In the genomic region with DNA sequence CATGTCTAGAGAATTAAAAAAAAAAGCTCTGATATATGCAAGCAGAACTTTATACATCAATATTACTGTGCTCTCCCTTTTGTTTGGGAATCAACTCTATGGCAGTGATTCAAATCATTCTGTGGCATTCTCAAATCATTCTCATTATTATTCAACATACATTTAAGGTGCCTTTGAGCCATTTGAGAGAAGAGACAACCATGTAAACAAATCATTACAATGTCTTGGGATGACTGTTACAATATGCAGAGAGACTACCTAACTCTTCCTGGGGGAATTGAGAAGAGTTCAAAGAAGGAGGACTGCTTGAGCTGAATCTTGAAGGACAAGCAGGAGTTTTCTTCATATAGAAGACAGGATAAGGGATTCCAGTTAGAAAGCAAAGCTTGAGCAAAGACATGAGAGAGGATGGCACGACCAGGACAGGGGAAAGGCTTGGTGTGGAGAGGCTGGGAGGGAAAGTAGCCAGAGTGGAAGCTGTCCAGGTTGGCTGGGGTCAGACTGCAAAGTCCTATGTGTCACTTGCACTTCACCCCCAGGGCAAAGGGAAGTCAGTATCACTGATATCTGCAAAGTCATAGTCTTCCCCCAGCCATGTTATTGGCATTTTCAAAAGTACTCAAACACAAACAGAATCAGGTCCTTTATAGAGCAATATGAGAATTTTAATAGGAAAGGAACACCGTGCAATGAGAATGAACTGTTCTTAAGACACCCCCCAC, we compare ENCODE assay signal across 1 cellular context.
TF ChIP-seq lines count a peak whose summit lies in the region.

No MANE protein-coding gene starts in this region.

TF ChIP-seq in K562, 482 proteins besides CTCF, POLR2A, EP300 and RAD21 (continued from another document):
- TF ChIP-seq, protein P1, sequence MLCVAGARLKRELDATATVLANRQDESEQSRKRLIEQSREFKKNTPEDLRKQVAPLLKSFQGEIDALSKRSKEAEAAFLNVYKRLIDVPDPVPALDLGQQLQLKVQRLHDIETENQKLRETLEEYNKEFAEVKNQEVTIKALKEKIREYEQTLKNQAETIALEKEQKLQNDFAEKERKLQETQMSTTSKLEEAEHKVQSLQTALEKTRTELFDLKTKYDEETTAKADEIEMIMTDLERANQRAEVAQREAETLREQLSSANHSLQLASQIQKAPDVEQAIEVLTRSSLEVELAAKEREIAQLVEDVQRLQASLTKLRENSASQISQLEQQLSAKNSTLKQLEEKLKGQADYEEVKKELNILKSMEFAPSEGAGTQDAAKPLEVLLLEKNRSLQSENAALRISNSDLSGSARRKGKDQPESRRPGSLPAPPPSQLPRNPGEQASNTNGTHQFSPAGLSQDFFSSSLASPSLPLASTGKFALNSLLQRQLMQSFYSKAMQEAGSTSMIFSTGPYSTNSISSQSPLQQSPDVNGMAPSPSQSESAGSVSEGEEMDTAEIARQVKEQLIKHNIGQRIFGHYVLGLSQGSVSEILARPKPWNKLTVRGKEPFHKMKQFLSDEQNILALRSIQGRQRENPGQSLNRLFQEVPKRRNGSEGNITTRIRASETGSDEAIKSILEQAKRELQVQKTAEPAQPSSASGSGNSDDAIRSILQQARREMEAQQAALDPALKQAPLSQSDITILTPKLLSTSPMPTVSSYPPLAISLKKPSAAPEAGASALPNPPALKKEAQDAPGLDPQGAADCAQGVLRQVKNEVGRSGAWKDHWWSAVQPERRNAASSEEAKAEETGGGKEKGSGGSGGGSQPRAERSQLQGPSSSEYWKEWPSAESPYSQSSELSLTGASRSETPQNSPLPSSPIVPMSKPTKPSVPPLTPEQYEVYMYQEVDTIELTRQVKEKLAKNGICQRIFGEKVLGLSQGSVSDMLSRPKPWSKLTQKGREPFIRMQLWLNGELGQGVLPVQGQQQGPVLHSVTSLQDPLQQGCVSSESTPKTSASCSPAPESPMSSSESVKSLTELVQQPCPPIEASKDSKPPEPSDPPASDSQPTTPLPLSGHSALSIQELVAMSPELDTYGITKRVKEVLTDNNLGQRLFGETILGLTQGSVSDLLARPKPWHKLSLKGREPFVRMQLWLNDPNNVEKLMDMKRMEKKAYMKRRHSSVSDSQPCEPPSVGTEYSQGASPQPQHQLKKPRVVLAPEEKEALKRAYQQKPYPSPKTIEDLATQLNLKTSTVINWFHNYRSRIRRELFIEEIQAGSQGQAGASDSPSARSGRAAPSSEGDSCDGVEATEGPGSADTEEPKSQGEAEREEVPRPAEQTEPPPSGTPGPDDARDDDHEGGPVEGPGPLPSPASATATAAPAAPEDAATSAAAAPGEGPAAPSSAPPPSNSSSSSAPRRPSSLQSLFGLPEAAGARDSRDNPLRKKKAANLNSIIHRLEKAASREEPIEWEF (CRISPR knock-in tag; IDR thresholded peaks at IDR 0.05), result 0 out of 2 replicates have a peak, but pooled peaks have one; percentile 73
- TF ChIP-seq, protein P2, sequence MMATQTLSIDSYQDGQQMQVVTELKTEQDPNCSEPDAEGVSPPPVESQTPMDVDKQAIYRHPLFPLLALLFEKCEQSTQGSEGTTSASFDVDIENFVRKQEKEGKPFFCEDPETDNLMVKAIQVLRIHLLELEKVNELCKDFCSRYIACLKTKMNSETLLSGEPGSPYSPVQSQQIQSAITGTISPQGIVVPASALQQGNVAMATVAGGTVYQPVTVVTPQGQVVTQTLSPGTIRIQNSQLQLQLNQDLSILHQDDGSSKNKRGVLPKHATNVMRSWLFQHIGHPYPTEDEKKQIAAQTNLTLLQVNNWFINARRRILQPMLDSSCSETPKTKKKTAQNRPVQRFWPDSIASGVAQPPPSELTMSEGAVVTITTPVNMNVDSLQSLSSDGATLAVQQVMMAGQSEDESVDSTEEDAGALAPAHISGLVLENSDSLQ (IDR thresholded peaks at IDR 0.05), result 0 out of 2 replicates have a peak, but pooled peaks have one; percentile 12
- no peak for TF ChIP-seq NONO (IDR thresholded peaks at IDR 0.05; ENCODE audit: low read depth in 2 of 2, low read length in 1 of 2)
